ENCODE assay signal across 1 cellular context in genomic region chr2:191009541-191010374, GRCh38.
TF ChIP-seq lines count a peak whose summit lies in the region.

No MANE protein-coding gene starts in this region.

TF ChIP-seq in GM12878, 131 proteins besides CTCF, POLR2A, EP300 and RAD21 (continued from another document):
- TF ChIP-seq, protein P1, sequence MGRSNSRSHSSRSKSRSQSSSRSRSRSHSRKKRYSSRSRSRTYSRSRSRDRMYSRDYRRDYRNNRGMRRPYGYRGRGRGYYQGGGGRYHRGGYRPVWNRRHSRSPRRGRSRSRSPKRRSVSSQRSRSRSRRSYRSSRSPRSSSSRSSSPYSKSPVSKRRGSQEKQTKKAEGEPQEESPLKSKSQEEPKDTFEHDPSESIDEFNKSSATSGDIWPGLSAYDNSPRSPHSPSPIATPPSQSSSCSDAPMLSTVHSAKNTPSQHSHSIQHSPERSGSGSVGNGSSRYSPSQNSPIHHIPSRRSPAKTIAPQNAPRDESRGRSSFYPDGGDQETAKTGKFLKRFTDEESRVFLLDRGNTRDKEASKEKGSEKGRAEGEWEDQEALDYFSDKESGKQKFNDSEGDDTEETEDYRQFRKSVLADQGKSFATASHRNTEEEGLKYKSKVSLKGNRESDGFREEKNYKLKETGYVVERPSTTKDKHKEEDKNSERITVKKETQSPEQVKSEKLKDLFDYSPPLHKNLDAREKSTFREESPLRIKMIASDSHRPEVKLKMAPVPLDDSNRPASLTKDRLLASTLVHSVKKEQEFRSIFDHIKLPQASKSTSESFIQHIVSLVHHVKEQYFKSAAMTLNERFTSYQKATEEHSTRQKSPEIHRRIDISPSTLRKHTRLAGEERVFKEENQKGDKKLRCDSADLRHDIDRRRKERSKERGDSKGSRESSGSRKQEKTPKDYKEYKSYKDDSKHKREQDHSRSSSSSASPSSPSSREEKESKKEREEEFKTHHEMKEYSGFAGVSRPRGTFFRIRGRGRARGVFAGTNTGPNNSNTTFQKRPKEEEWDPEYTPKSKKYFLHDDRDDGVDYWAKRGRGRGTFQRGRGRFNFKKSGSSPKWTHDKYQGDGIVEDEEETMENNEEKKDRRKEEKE (IDR thresholded peaks at IDR 0.05) = no peak
- TF ChIP-seq GABPA (IDR thresholded peaks at IDR 0.05; ENCODE audit: low read depth) (no peak), CBFB (IDR thresholded peaks at IDR 0.05; ENCODE audit: low read depth) (no peak)
